In genomic region chr12:47757840-47758583, GRCh38 we compare ENCODE assay signal across 8 cellular contexts. TPM values are rescaled to one million over a fixed set of nuclear protein-coding genes. Genes with fewer than 3 reads are reported as not detected.
DNase-seq lines count a peak whose midpoint lies in the region; ATAC-seq and TF ChIP-seq lines count a peak whose summit lies in the region.

No MANE protein-coding gene starts in this region.

- POLR2A ChIA-PET in PC-3 (lab: Charles Lee; ENCODE audit: unreplicated experiment) = no interaction called here

- H3K4me2 ChIP-seq in PC-3 (ENCODE audit: low read length) = peak overlapping the region; percentile 88

- H3K4me3 Mint-ChIP-seq in natural killer cell = peak overlapping the region; percentile 74

- H3K27me3 Mint-ChIP-seq in natural killer cell (ENCODE audit: low read depth in 2 of 2) = peaks cover 4 to 8% of the 10 kb centered on the region in 2 donors

- peaks cover under 1% of the 10 kb centered on the region for H3F3A ChIP-seq in PC-3 (ENCODE audit: low read length, unreplicated experiment)

- no peaks in the 10 kb centered on the region for H4K20me1 ChIP-seq in PC-3 (ENCODE audit: low read length)

- no peaks in the 10 kb centered on the region for H3K27me3 ChIP-seq in PC-3 (ENCODE audit: low read length)

- TF ChIP-seq CTCF in AG09309 (IDR thresholded peaks at IDR 0.05; ENCODE audit: control insufficient read depth, insufficient read depth, low read depth, low read length, missing control alignments) (no peak), PC-3 (conservative IDR thresholded peaks at IDR 0.05; ENCODE audit: low read depth, low read length) (no peak), natural killer cell (IDR thresholded peaks at IDR 0.05) (no peak)

- H3K4me3 ChIP-seq in AG09309 (ENCODE audit: control insufficient read depth, low read depth, low read length) (peak overlapping the region; percentile 61), PC-3 (ENCODE audit: low read length) (peak overlapping the region; percentile 75)

- H3K9me3 Mint-ChIP-seq in natural killer cell = no peaks in the 10 kb centered on the region

- H3K9me3 ChIP-seq in PC-3 (ENCODE audit: low read length) = no peaks in the 10 kb centered on the region

- no peak for DNase-seq in AG09309 (ENCODE audit: low read depth)
- no peak for DNase-seq in PC-3
- no peak for DNase-seq in natural killer cell
- no peak for DNase-seq in NCI-H146 treated with DMSO at 0.1 percent for 48 hours (lab: John Stamatoyannopoulos, UW; ENCODE audit: unreplicated experiment)
- DNase-seq in NCI-H526 (lab: John Stamatoyannopoulos, UW) = no peak
- DNase-seq in SW480 (ENCODE audit: low spot score) = no peak

- no peaks in the 10 kb centered on the region for H3K36me3 Mint-ChIP-seq in natural killer cell

- H3K27ac Mint-ChIP-seq in natural killer cell = no peak overlapping the region

- no peak overlapping the region for H3K27ac ChIP-seq in PC-3 (ENCODE audit: low read length)

- no peaks in the 10 kb centered on the region for H3K79me2 ChIP-seq in PC-3 (ENCODE audit: low read length)

- TSS peak; percentile 31 for BruUV-seq in PC-3 (replicated peaks; lab: Mats Ljungman, UMichigan)

- H3K9ac ChIP-seq in PC-3 (ENCODE audit: low read length) = peak overlapping the region; percentile 76

- no peaks in the 10 kb centered on the region for H3K36me3 ChIP-seq in PC-3 (ENCODE audit: low read depth, low read length)

- no peak; the same call in 1 of the 2 replicates for ATAC-seq in PC-3
- peak; percentile 0 for ATAC-seq in esophagus mucosa
- ATAC-seq in natural killer cell = no peak
- no peak for ATAC-seq in GM18867 (IDR thresholded peaks at IDR 0.05; ENCODE audit: unreplicated experiment)

- peaks cover 53% of the 10 kb centered on the region for H3K4me1 ChIP-seq in PC-3 (ENCODE audit: insufficient read depth, low read length)

- peaks cover 6 to 21% of the 10 kb centered on the region in 2 donors for H3K4me1 Mint-ChIP-seq in natural killer cell

- H3K9me2 ChIP-seq in PC-3 (replicated peaks; ENCODE audit: low read length) = no peaks in the 10 kb centered on the region

- intact Hi-C loops in PC-3 (cut with micrococcal nuclease) (no loop called here), natural killer cell (cut with micrococcal nuclease) (loop anchor here (2.0 kb wide), 1 partner anchor 15 kb away; no protein-coding TSS in a partner anchor)

- CTCF ChIA-PET in PC-3 (lab: Charles Lee) = interaction anchor here (0.6 to 2.3 kb wide), 4 partner anchors 9 to 1687 kb away, joined by 3 to 16 read pairs (median 8); no protein-coding TSS in a partner anchor

- H2AFZ ChIP-seq in PC-3 (ENCODE audit: low read length) = peak overlapping the region; percentile 78

RNA-seq across cellular contexts. Expression of gene RAPGEF3, which starts 0.7 kb away (rescaled TPM):
- total RNA-seq in PC-3 (2014; rRNA removed) (6.7 and 9.3 TPM in 2 replicates), esophagus mucosa (16.5 TPM), natural killer cell (under 1 TPM; 0.23 to 0.73 (median 0.49) TPM)

RNA-seq across cellular contexts. Expression of gene SLC48A1, which starts 15.0 kb away (rescaled TPM):
- total RNA-seq in PC-3 (2014; rRNA removed) (21.4 and 22.3 TPM in 2 replicates), esophagus mucosa (19.8 TPM), natural killer cell (1 to 10 TPM; 2.0 to 4.4 (median 3.4) TPM)

RNA-seq across cellular contexts. Expression of gene ENDOU, which starts 32.7 kb away (rescaled TPM):
- total RNA-seq in PC-3 (2014; rRNA removed) (not detected in 2 replicates), esophagus mucosa (66.9 TPM), natural killer cell (under 1 TPM; 0.20 to 0.41 (median 0.24) TPM)

RNA-seq across cellular contexts. Expression of gene RPAP3, which starts 52.2 kb away (rescaled TPM):
- 20.3 and 22.1 TPM in 2 replicates for total RNA-seq in PC-3 (2014; rRNA removed)
- 18.2 TPM for total RNA-seq in esophagus mucosa
- total RNA-seq in natural killer cell = 10 to 100 TPM; 22.8 to 35.8 (median 24.8) TPM

Comparison
In these comparisons a context has a peak if more than half of its experiments do, and no peak if none do; other contexts are left out.
1. RNA of gene ENDOU, which starts 32.7 kb away (total RNA-seq): 66.9 TPM in esophagus mucosa (single experiment); 0.20 to 0.41 TPM in natural killer cell and not detected in PC-3; every median in the first group is over 10 times any median in the second.